ENCODE assay signal across 8 cellular contexts in the genomic region with DNA sequence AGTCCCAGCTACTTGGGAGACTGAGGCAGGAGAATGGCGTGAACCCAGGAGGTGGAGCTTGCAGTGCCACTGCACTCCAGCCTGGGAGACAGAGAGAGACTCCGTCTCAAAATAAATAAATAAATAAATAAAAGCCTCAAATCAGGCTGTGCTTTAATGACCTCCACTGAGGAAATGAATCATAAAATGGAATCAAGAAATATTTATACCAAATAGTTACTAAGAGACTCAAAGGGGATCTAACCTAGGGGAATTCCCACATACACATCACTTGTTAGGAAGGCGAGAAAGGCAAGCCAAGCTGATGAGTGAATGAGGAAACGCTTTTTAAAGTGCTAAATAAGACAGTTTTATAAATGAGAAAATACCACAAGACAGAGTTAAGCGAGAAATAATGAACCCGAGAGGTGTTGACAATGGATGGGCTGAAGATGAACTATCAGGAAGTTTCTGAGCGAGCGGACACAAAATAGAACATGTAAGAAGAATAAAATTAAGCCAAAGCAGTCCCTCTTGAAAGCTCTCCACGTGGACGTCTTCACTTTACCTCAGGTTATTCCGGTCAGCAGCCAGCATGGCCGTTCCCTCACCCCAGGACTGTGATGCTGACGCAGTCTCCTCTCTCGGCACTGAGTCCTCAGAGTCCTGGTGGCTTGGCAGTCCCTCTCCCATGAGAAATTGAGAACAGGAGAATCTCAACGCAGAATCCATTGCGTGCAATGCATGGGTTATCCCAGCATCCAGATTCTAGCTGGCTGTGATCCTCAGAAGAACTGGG. TPM values are rescaled to one million over a fixed set of nuclear protein-coding genes. Genes with fewer than 3 reads are reported as not detected.
DNase-seq lines count a peak whose midpoint lies in the region; ATAC-seq and TF ChIP-seq lines count a peak whose summit lies in the region.

No MANE protein-coding gene starts in this region.

- TF ChIP-seq CTCF in lower leg skin (IDR thresholded peaks at IDR 0.05) (no peak), transverse colon (IDR thresholded peaks at IDR 0.05) (no peak)

- peak overlapping the region; percentile 2; the same call in 1 of the 2 replicates for H3K4me3 ChIP-seq in MG63
- no peak overlapping the region for H3K4me3 ChIP-seq in lower leg skin (ENCODE audit: low read depth, poor library complexity, severe bottlenecking)
- no peak overlapping the region for H3K4me3 ChIP-seq in transverse colon

- ATAC-seq in stimulated activated naive CD8-positive, alpha-beta T cell treated with anti-CD3 and anti-CD28 coated beads, Interleukin-15, amount 100 ng/mL, for 72 hours: no peak

- no peaks in the 10 kb centered on the region for H3K27me3 Mint-ChIP-seq in stimulated activated naive CD8-positive, alpha-beta T cell treated with anti-CD3 and anti-CD28 coated beads, Interleukin-15, amount 100 ng/mL, for 72 hours
- peaks cover 5% of the 10 kb centered on the region for H3K27me3 Mint-ChIP-seq in activated naive CD4-positive, alpha-beta T cell treated with anti-CD3 and anti-CD28 coated beads for 36 hours (ENCODE audit: low read depth)

- no peaks in the 10 kb centered on the region for H3K4me1 Mint-ChIP-seq in stimulated activated naive CD8-positive, alpha-beta T cell treated with anti-CD3 and anti-CD28 coated beads, Interleukin-15, amount 100 ng/mL, for 72 hours
- H3K4me1 Mint-ChIP-seq in activated naive CD4-positive, alpha-beta T cell treated with anti-CD3 and anti-CD28 coated beads for 36 hours (ENCODE audit: low read depth): no peaks in the 10 kb centered on the region

- no peaks in the 10 kb centered on the region for H3K36me3 Mint-ChIP-seq in activated naive CD4-positive, alpha-beta T cell treated with anti-CD3 and anti-CD28 coated beads for 36 hours (ENCODE audit: low read depth)

- no peak overlapping the region for H3K4me3 Mint-ChIP-seq in stimulated activated naive CD8-positive, alpha-beta T cell treated with anti-CD3 and anti-CD28 coated beads, Interleukin-15, amount 100 ng/mL, for 72 hours
- H3K4me3 Mint-ChIP-seq in activated naive CD4-positive, alpha-beta T cell treated with anti-CD3 and anti-CD28 coated beads for 36 hours: no peak overlapping the region

- no peak overlapping the region for H3K27ac Mint-ChIP-seq in stimulated activated naive CD8-positive, alpha-beta T cell treated with anti-CD3 and anti-CD28 coated beads, Interleukin-15, amount 100 ng/mL, for 72 hours
- no peak overlapping the region for H3K27ac Mint-ChIP-seq in activated naive CD4-positive, alpha-beta T cell treated with anti-CD3 and anti-CD28 coated beads for 36 hours

- no peak for TF ChIP-seq EP300 in transverse colon (IDR thresholded peaks at IDR 0.05; ENCODE audit: low read depth)

- in situ Hi-C loops in transverse colon (cut with MboI; ENCODE audit: low pct_ligation_motif_present in 1 of 4, low pct_unique_long_range_greater_than_20kb in 1 of 4, low sequenced_read_pairs in 3 of 4): no loop called here

- H3K36me3 ChIP-seq in MG63: peaks cover 41% of the 10 kb centered on the region
- no peaks in the 10 kb centered on the region for H3K36me3 ChIP-seq in transverse colon

- no peak for TF ChIP-seq POLR2A in lower leg skin (IDR thresholded peaks at IDR 0.05)
- TF ChIP-seq POLR2A in transverse colon (IDR thresholded peaks at IDR 0.05): no peak

- H3K27me3 ChIP-seq in MG63: no peaks in the 10 kb centered on the region
- no peaks in the 10 kb centered on the region for H3K27me3 ChIP-seq in transverse colon

- H3K27ac ChIP-seq in transverse colon: peak overlapping the region; percentile 74 to 83 (median 78)

- peak; percentile 65 for DNase-seq in MG63
- peak; percentile 95 for DNase-seq in dermis blood vessel endothelial cell
- peak; percentile 13 to 64 for DNase-seq in lower leg skin (ENCODE audit: low spot score in 2 of 2)
- no peak for DNase-seq in transverse colon
- DNase-seq in stimulated activated naive CD8-positive, alpha-beta T cell treated with anti-CD3 and anti-CD28 coated beads, Interleukin-15, amount 100 ng/mL, for 72 hours: no peak
- no peak for DNase-seq in activated naive CD4-positive, alpha-beta T cell treated with anti-CD3 and anti-CD28 coated beads for 36 hours
- DNase-seq in stimulated activated naive CD4-positive, alpha-beta T cell treated with Interleukin-2 at 50 U/mL for 16 hours (lab: John Stamatoyannopoulos, UW): no peak
- DNase-seq in NCI-H524 treated with DMSO at 0.1 percent for 48 hours (lab: John Stamatoyannopoulos, UW): no peak

- H3K9me3 ChIP-seq in MG63 (no peaks in the 10 kb centered on the region), transverse colon (no peaks in the 10 kb centered on the region)

- CTCF ChIA-PET in activated naive CD4-positive, alpha-beta T cell treated with anti-CD3 and anti-CD28 coated beads for 36 hours (lab: Charles Lee): no interaction called here

- intact Hi-C loops in lower leg skin (cut with DNase I; ENCODE audit: low total_unique reads) (no loop called here), transverse colon (cut with DNase I; ENCODE audit: low total_unique reads) (no loop called here)
- intact Hi-C loops in activated naive CD4-positive, alpha-beta T cell treated with anti-CD3 and anti-CD28 coated beads for 36 hours (cut with micrococcal nuclease): no loop called here

- H3K4me1 ChIP-seq in transverse colon: peaks cover 3 to 19% (median 12%) of the 10 kb centered on the region in 4 donors

- WGBS in lower leg skin, 2 donors: 51 to 54% methylated on average over 16 of the region's 16 CpGs
- WGBS in transverse colon (ENCODE audit: low coverage in 1 of 2), 2 donors: 70 to 73% methylated on average over 6 to 16 of the region's 16 CpGs

- H3K9me3 Mint-ChIP-seq in stimulated activated naive CD8-positive, alpha-beta T cell treated with anti-CD3 and anti-CD28 coated beads, Interleukin-15, amount 100 ng/mL, for 72 hours: peaks cover 9 to 11% of the 10 kb centered on the region in 2 donors
- H3K9me3 Mint-ChIP-seq in activated naive CD4-positive, alpha-beta T cell treated with anti-CD3 and anti-CD28 coated beads for 36 hours: peaks cover 8% of the 10 kb centered on the region

RNA-seq across cellular contexts. Expression of a gene that starts 22.4 kb away (rescaled TPM):
- 204 and 346 TPM in 2 replicates for total RNA-seq in MG63 (2014; rRNA removed; shearing (Covaris generic); ENCODE audit: low replicate concordance)
- total RNA-seq in dermis blood vessel endothelial cell (563 and 762 TPM in 2 replicates), lower leg skin (10 to 100 TPM in 1 of 4 donors, 1 to 10 TPM in 3; 4.7 to 13.7 (median 7.0) TPM), transverse colon (10 to 100 TPM in 3 of 4 donors, 1 to 10 TPM in 1; 9.0 to 46.2 (median 18.5) TPM)
- total RNA-seq in activated naive CD4-positive, alpha-beta T cell treated with anti-CD3 and anti-CD28 coated beads for 36 hours: under 1 TPM in 1 of 2 experiments, not detected in 1; 0.05 TPM

Comparison
In these comparisons a context has a peak if more than half of its experiments do, and no peak if none do; other contexts are left out.
1. DNase-seq: peak in MG63 (single experiment), dermis blood vessel endothelial cell (single experiment) and lower leg skin (2 of 2); none in transverse colon (single experiment), stimulated activated naive CD8-positive, alpha-beta T cell treated with anti-CD3 and anti-CD28 coated beads, Interleukin-15, amount 100 ng/mL, for 72 hours (0 of 2), activated naive CD4-positive, alpha-beta T cell treated with anti-CD3 and anti-CD28 coated beads for 36 hours (single experiment), stimulated activated naive CD4-positive, alpha-beta T cell treated with Interleukin-2 at 50 U/mL for 16 hours (single experiment) and NCI-H524 treated with DMSO at 0.1 percent for 48 hours (single experiment).
2. RNA of a gene that starts 22.4 kb away (total RNA-seq): 563 to 762 TPM in dermis blood vessel endothelial cell, 204 to 346 TPM in MG63, 9.0 to 46.2 TPM in transverse colon and 4.7 to 13.7 TPM in lower leg skin; 0.05 TPM in activated naive CD4-positive, alpha-beta T cell treated with anti-CD3 and anti-CD28 coated beads for 36 hours; every median in the first group is over 4 times any median in the second.